15 cellular contexts compared by ENCODE assay signal in genomic region chr17:72789711-72790110, GRCh38.
"Had no signal": no experiment of that assay in that cellular context is flagged by ENCODE, and none has a peak within 500 bp of the region (broad histone marks: within the 10 kb centered on the region; RNA-seq: fewer than 3 reads in every experiment).

No MANE protein-coding gene starts in this region.

- H3K36me3 ChIP-seq: SJSA1 had no signal

- H3K4me3 ChIP-seq: SJSA1, SK-N-MC had no signal

- H3K27ac ChIP-seq: SJSA1, SK-N-MC had no signal

- H3K4me1 ChIP-seq: SJSA1 had no signal

- FAIRE-seq: RCC 7860 had no signal

- DNase-seq: KBM-7, MV-4-11, NCI-H1048, NCI-H1105, NCI-H1436 treated with DMSO at 0.1 percent for 48 hours, NCI-H1694, NCI-H2029 treated with DMSO at 0.1 percent for 48 hours, NCI-H446, NCI-H524 treated with DMSO at 0.1 percent for 48 hours, Right ventricle myocardium superior, RPMI8226, SIG-M5 had no signal
